In the genomic region with DNA sequence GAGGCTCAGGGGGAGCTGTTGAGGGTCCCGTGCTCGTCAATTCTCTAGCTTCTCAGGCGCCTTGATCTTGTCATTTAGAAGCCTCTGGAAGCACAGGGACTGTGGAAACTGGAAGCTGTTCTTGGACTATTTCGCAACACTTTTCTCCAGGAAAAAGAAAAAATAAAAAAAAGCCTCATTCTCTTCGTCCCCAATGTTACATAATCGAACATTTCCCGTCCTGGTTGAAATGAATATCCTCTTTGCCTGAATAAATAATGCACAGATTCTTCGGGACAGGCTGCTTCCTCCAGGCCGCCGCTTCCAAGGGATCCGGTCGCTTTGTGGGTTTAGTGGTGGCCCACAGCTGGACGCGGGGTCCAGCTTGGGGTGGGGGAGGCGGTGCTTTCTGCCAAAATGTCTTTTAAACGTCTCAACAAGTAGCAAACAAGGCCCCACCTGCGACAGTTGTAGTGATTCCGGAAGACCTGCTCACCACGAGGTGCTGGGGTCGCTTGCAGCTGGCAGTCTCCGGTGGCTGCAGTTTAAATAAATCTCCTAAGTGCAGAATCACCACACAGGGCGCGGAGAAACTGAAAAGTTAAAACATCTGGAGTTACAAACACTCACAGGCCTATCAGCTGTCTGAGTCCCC, we compare ENCODE assay signal across 1 cellular context.
TF ChIP-seq lines count a peak whose summit lies in the region.

No MANE protein-coding gene starts in this region.

TF ChIP-seq in K562, 482 proteins besides CTCF, POLR2A, EP300 and RAD21 (continued from another document):
- no peak for TF ChIP-seq ZBTB34 (CRISPR knock-in tag; IDR thresholded peaks at IDR 0.05)
